Comparison of ENCODE assay signal across 1 cellular context in the genomic region with DNA sequence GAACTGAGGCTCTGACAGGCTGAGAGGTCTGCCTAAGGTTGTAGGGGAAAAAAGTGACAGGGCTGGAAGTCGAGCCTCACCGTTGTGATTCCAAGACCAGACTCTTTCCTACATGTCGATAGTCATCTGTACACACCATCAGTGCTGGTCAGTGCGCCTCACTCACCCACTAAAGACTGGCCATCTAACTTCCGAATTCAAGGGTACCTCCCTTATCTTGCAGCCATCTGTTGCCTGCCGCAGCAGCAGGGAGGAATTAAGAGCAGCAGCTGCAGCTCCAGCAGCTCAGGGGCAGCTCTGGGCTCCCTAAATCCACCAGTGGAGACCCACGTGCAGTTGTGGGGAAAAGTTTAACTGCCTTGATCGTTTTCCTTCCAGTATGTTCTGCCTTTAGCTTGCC.
TF ChIP-seq lines count a peak whose summit lies in the region.

No MANE protein-coding gene starts in this region.

TF ChIP-seq in SK-N-SH treated with all-trans-retinoic acid at 6 μM for 48 hours, 23 proteins besides CTCF, POLR2A, EP300 and RAD21 (continued from another document):
- TF ChIP-seq, protein P1, sequence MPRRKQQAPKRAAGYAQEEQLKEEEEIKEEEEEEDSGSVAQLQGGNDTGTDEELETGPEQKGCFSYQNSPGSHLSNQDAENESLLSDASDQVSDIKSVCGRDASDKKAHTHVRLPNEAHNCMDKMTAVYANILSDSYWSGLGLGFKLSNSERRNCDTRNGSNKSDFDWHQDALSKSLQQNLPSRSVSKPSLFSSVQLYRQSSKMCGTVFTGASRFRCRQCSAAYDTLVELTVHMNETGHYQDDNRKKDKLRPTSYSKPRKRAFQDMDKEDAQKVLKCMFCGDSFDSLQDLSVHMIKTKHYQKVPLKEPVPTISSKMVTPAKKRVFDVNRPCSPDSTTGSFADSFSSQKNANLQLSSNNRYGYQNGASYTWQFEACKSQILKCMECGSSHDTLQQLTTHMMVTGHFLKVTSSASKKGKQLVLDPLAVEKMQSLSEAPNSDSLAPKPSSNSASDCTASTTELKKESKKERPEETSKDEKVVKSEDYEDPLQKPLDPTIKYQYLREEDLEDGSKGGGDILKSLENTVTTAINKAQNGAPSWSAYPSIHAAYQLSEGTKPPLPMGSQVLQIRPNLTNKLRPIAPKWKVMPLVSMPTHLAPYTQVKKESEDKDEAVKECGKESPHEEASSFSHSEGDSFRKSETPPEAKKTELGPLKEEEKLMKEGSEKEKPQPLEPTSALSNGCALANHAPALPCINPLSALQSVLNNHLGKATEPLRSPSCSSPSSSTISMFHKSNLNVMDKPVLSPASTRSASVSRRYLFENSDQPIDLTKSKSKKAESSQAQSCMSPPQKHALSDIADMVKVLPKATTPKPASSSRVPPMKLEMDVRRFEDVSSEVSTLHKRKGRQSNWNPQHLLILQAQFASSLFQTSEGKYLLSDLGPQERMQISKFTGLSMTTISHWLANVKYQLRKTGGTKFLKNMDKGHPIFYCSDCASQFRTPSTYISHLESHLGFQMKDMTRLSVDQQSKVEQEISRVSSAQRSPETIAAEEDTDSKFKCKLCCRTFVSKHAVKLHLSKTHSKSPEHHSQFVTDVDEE (CRISPR knock-in tag; IDR thresholded peaks at IDR 0.05) = no peak
- TF ChIP-seq ZNF70 (CRISPR knock-in tag; IDR thresholded peaks at IDR 0.05) = no peak
- TF ChIP-seq, protein P2, sequence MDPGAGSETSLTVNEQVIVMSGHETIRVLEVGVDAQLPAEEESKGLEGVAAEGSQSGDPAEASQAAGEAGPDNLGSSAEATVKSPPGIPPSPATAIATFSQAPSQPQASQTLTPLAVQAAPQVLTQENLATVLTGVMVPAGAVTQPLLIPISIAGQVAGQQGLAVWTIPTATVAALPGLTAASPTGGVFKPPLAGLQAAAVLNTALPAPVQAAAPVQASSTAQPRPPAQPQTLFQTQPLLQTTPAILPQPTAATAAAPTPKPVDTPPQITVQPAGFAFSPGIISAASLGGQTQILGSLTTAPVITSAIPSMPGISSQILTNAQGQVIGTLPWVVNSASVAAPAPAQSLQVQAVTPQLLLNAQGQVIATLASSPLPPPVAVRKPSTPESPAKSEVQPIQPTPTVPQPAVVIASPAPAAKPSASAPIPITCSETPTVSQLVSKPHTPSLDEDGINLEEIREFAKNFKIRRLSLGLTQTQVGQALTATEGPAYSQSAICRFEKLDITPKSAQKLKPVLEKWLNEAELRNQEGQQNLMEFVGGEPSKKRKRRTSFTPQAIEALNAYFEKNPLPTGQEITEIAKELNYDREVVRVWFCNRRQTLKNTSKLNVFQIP (CRISPR knock-in tag; IDR thresholded peaks at IDR 0.05; ENCODE audit: borderline replicate concordance, low read depth) = no peak
